1 cellular context compared by ENCODE assay signal in genomic region chr16:50152386-50152806, GRCh38.
TF ChIP-seq lines count a peak whose summit lies in the region.

No MANE protein-coding gene starts in this region.

TF ChIP-seq in GM12878, 131 proteins besides CTCF, POLR2A, EP300 and RAD21 (continued from another document and continues in another):
- TF ChIP-seq BCLAF1 (IDR thresholded peaks at IDR 0.05) (no peak), MYB (IDR thresholded peaks at IDR 0.05; ENCODE audit: borderline replicate concordance, low read depth, low read length) (no peak), JUNB (IDR thresholded peaks at IDR 0.05) (peak; percentile 83), SUPT20H (IDR thresholded peaks at IDR 0.05; ENCODE audit: borderline replicate concordance, control insufficient read depth, low read depth, low read length) (no peak), CHD4 (IDR thresholded peaks at IDR 0.05) (0 out of 2 replicates have a peak, but pooled peaks have one; percentile 67), MXI1 (IDR thresholded peaks at IDR 0.05; ENCODE audit: low read depth, low read length) (peak; percentile 69; the same call in 1 of the 2 replicates), USF1 (IDR thresholded peaks at IDR 0.05; ENCODE audit: borderline replicate concordance, extremely low read length, insufficient read depth, low read depth, low read length) (no peak), REST (IDR thresholded peaks at IDR 0.05; ENCODE audit: low read depth, low read length) (no peak), ZNF384 (IDR thresholded peaks at IDR 0.05; ENCODE audit: borderline replicate concordance, low read depth, low read length) (peak; percentile 51; the same call in 1 of the 2 replicates), E4F1 (IDR thresholded peaks at IDR 0.05; ENCODE audit: borderline replicate concordance, partially characterized antibody) (peak; percentile 28), BHLHE40 (IDR thresholded peaks at IDR 0.05; ENCODE audit: borderline replicate concordance in 1 of 2, low read depth in 2 of 2, low read length in 1 of 2) (peak; percentile 94 to 95), NR2F1 (conservative IDR thresholded peaks at IDR 0.05) (peak; percentile 78), POLR2AphosphoS5 (IDR thresholded peaks at IDR 0.05; ENCODE audit: low read length) (no peak), PRDM15 (CRISPR knock-in tag; IDR thresholded peaks at IDR 0.05) (no peak), ZNF217 (IDR thresholded peaks at IDR 0.05) (no peak), SIX5 (IDR thresholded peaks at IDR 0.05; ENCODE audit: low read depth, low read length, severe bottlenecking) (no peak), ZBTB33 (IDR thresholded peaks at IDR 0.05) (no peak), LARP7 (IDR thresholded peaks at IDR 0.05) (no peak), SKIL (IDR thresholded peaks at IDR 0.05; ENCODE audit: low read depth, poor library complexity, severe bottlenecking) (no peak), ZNF592 (IDR thresholded peaks at IDR 0.05) (no peak), HCFC1 (IDR thresholded peaks at IDR 0.05; ENCODE audit: low read length) (0 out of 2 replicates have a peak, but pooled peaks have one; percentile 4), NKRF (conservative IDR thresholded peaks at IDR 0.05) (no peak), TBL1XR1 (IDR thresholded peaks at IDR 0.05; ENCODE audit: low read depth, low read length) (peak; percentile 45; the same call in 1 of the 2 replicates), CEBPB (IDR thresholded peaks at IDR 0.05; ENCODE audit: borderline replicate concordance in 1 of 2, low read depth in 2 of 2, low read length in 2 of 2) (no peak), SP1 (IDR thresholded peaks at IDR 0.05; ENCODE audit: low read depth, low read length) (peak; percentile 64), RFX5 (IDR thresholded peaks at IDR 0.05; ENCODE audit: low read depth, low read length) (no peak)
